In the genomic region with DNA sequence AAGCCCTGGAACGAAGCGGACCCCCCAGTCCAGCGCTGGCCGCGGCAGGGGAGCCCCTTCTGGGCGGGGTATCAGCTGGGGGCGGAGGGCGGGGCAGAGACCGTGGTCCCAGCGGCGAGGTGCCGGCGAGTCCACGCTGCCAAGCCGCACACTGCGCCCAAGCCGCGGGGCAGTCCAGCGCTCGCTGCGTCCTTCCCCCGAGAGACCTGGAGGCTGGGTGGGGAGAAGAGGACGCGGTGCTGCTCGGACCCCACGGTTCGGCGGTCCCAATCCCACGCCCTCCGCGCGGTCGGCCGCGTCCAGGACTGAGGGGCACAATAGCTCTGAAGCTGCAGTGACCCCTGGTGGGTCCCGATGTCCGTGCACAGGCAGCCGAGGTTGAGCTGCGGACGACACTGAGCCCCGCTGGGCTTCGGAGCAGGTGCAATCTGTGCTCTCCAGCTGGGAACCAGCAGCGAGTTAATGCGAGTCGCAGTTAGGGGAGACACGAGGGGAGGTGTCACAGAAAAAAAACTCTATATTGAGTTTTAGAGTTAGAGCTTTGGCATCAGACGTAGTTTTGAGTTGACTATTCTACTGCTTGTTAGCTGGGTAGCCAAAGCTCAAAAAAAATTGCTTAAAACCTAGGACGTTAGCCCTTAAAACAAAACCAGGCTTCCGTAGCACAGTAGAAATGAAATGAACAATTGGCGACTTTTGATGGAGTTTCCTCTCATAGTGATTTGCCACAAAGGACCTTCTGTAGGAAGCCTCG, we compare ENCODE assay signal across 8 cellular contexts. TPM values are rescaled to one million over a fixed set of nuclear protein-coding genes. Genes with fewer than 3 reads are reported as not detected.
DNase-seq lines count a peak whose midpoint lies in the region; ATAC-seq and TF ChIP-seq lines count a peak whose summit lies in the region.

No MANE protein-coding gene starts in this region.

- peak; percentile 81 for ATAC-seq in GM18505 (IDR thresholded peaks at IDR 0.05; ENCODE audit: unreplicated experiment)
- ATAC-seq in HG02938 (IDR thresholded peaks at IDR 0.05; ENCODE audit: unreplicated experiment), result peak; percentile 85
- ATAC-seq in thoracic aorta (ENCODE audit: insufficient number of reproducible peaks, low FRiP score, low read depth), result peak; percentile 62

- no peaks in the 10 kb centered on the region for H3K9me3 ChIP-seq in esophagus muscularis mucosa
- H3K9me3 ChIP-seq in thoracic aorta, result no peaks in the 10 kb centered on the region

- peak; percentile 24 for DNase-seq in AG10803 (ENCODE audit: low read depth)
- peak; percentile 14 for DNase-seq in NCI-H187 treated with DMSO at 0.1 percent for 48 hours (lab: John Stamatoyannopoulos, UW)
- DNase-seq in esophagus muscularis mucosa (ENCODE audit: extremely low spot score), result peak; percentile 94
- DNase-seq in midbrain (lab: John Stamatoyannopoulos, UW), result peak; percentile 80
- DNase-seq in thoracic aorta (ENCODE audit: low spot score), result peak; percentile 41

- peak; percentile 60 for TF ChIP-seq CTCF in AG10803 (conservative IDR thresholded peaks at IDR 0.05; ENCODE audit: low read length)
- peak; percentile 97 for TF ChIP-seq CTCF in VCaP (conservative IDR thresholded peaks at IDR 0.05)
- peak; percentile 84 to 95 (median 92) for TF ChIP-seq CTCF in esophagus muscularis mucosa (IDR thresholded peaks at IDR 0.05)
- TF ChIP-seq CTCF in thoracic aorta (IDR thresholded peaks at IDR 0.05), result peak; percentile 87

- H3K4me1 ChIP-seq in esophagus muscularis mucosa (peaks cover 11 to 25% (median 14%) of the 10 kb centered on the region in 4 donors), thoracic aorta (ENCODE audit: control insufficient read depth in 1 of 2, low read depth in 2 of 2) (peaks cover 0 to 14% of the 10 kb centered on the region in 2 donors)

- TF ChIP-seq POLR2A in GM18505 (IDR thresholded peaks at IDR 0.05; ENCODE audit: borderline replicate concordance, extremely low read depth, insufficient read depth, insufficient read length) (no peak), esophagus muscularis mucosa (IDR thresholded peaks at IDR 0.05; ENCODE audit: low read depth) (no peak)

- peak overlapping the region; percentile 47 for H3K4me3 ChIP-seq in AG10803 (ENCODE audit: low read length)
- H3K4me3 ChIP-seq in esophagus muscularis mucosa, result peak overlapping the region; percentile 73 to 97 (median 86)
- H3K4me3 ChIP-seq in thoracic aorta, result peak overlapping the region; percentile 84

- intact Hi-C loops in esophagus muscularis mucosa (cut with DNase I), result loop anchor here (2.0 to 5.0 kb wide), 2 partner anchors 209 to 243 kb away; no protein-coding TSS in a partner anchor

- H3K27me3 ChIP-seq in esophagus muscularis mucosa (no peaks in the 10 kb centered on the region), thoracic aorta (replicated peaks; ENCODE audit: insufficient read depth) (no peaks in the 10 kb centered on the region)

- H3K36me3 ChIP-seq in esophagus muscularis mucosa (no peaks in the 10 kb centered on the region), thoracic aorta (no peaks in the 10 kb centered on the region)

- 8% methylated on average over 14 of the region's 51 CpGs for WGBS in esophagus muscularis mucosa

- no peak for TF ChIP-seq EP300 in esophagus muscularis mucosa (IDR thresholded peaks at IDR 0.05)

- H3K27ac ChIP-seq in VCaP (peak overlapping the region; percentile 61), esophagus muscularis mucosa (replicated peaks in 1 of 4) (peak overlapping the region; percentile 79 to 87 (median 84)), thoracic aorta (peak overlapping the region; percentile 62 to 65)

RNA-seq across cellular contexts. Expression of gene EPB41L4A, which starts 1.2 kb away (rescaled TPM):
- 10 to 100 TPM in 3 of 4 donors, 1 to 10 TPM in 1; 8.3 to 33.8 (median 21.6) TPM for total RNA-seq in esophagus muscularis mucosa
- 10 to 100 TPM in 1 of 2 donors, 1 to 10 TPM in 1; 9.7 to 12.2 TPM for total RNA-seq in thoracic aorta

Comparison
In these comparisons a context has a peak if more than half of its experiments do, and no peak if none do; other contexts are left out.
1. Peak in every context shown above with its lines: DNase-seq, ATAC-seq, H3K4me3 ChIP-seq and H3K27ac ChIP-seq.
2. DNase-seq: peak in every context shown above with its lines; median percentile 94 in esophagus muscularis mucosa; 80 in midbrain; 41 in thoracic aorta; 24 in AG10803; 14 in NCI-H187 treated with DMSO at 0.1 percent for 48 hours.